Comparison of ENCODE assay signal across 1 cellular context in genomic region chr15:99556010-99556409, GRCh38.
TF ChIP-seq lines count a peak whose summit lies in the region.

No MANE protein-coding gene starts in this region.

TF ChIP-seq in GM12878, 131 proteins besides CTCF, POLR2A, EP300 and RAD21 (continued from another document):
- TF ChIP-seq PRDM15 (CRISPR knock-in tag; IDR thresholded peaks at IDR 0.05) (no peak), FOXK2 (IDR thresholded peaks at IDR 0.05) (no peak)
